ENCODE assay signal across 29 cellular contexts in genomic region chr20:63578224-63579016, GRCh38. TPM values are rescaled to one million over a fixed set of nuclear protein-coding genes. Genes with fewer than 3 reads are reported as not detected.
A peak's percentile ranks its signal among the peaks of the same experiment; 100 is the strongest.
DNase-seq lines count a peak whose midpoint lies in the region; ATAC-seq and TF ChIP-seq lines count a peak whose summit lies in the region.
"Had no signal": no experiment of that assay in that cellular context is flagged by ENCODE, and none has a peak within 500 bp of the region (broad histone marks: within the 10 kb centered on the region; RNA-seq: fewer than 3 reads in every experiment).

No MANE protein-coding gene starts in this region.

- H3K9ac ChIP-seq in OCI-LY3 (ENCODE audit: low read length) (no peak overlapping the region), neural progenitor cell (no peak overlapping the region)

- H3K9me3 Mint-ChIP-seq in neural progenitor cell, result no peaks in the 10 kb centered on the region
- H3K9me3 Mint-ChIP-seq: naive thymus-derived CD8-positive, alpha-beta T cell had no signal

- H4K20me1 ChIP-seq in OCI-LY3 (ENCODE audit: insufficient read depth, low read length) (no peaks in the 10 kb centered on the region), neural progenitor cell (ENCODE audit: low read depth) (no peaks in the 10 kb centered on the region)

- H3K27me3 ChIP-seq in OCI-LY3 (ENCODE audit: low read depth, low read length), result peaks cover 39% of the 10 kb centered on the region
- peaks cover 3% of the 10 kb centered on the region for H3K27me3 ChIP-seq in neural progenitor cell
- H3K27me3 ChIP-seq: colonic mucosa, pancreas, SJSA1, vagina had no signal

- H3F3A ChIP-seq in neural progenitor cell (ENCODE audit: low read depth), result peaks cover 7% of the 10 kb centered on the region

- H3K36me3 Mint-ChIP-seq in neural progenitor cell, result no peaks in the 10 kb centered on the region
- H3K36me3 Mint-ChIP-seq: naive thymus-derived CD8-positive, alpha-beta T cell had no signal

- DNase-seq in Right ventricle myocardium superior, result no peak
- DNase-seq in left cardiac atrium, result no peak
- no peak for DNase-seq in GM12864 (ENCODE audit: low read depth)
- DNase-seq in neural progenitor cell (ENCODE audit: low spot score), result no peak
- DNase-seq in NCI-H82 treated with DMSO at 0.1 percent for 48 hours (lab: John Stamatoyannopoulos, UW; ENCODE audit: unreplicated experiment), result no peak
- DNase-seq: activated naive CD4-positive, alpha-beta T cell treated with Interleukin-2 at 50 U/mL for 16 hours; activated T-cell treated with anti-CD3 and anti-CD28 coated beads, Interleukin-2, amount 50 U/mL, for 48 hours; amniotic stem cell; colonic mucosa; foreskin melanocyte; GOT3; hypothalamus; midbrain; naive thymus-derived CD8-positive, alpha-beta T cell; NCI-H187; stimulated activated CD4-positive, alpha-beta T cell treated with anti-CD3 and anti-CD28 coated beads, Interleukin-12 subunit alpha, Interleukin-12 subunit beta, amount 100 ng/mL, for 4 hours; stimulated activated CD4-positive, alpha-beta T cell treated with anti-CD3 and anti-CD28 coated beads, Interleukin-4, amount 100 ng/mL, for 4 hours; stimulated activated naive CD8-positive, alpha-beta T cell treated with anti-CD3 and anti-CD28 coated beads, Interleukin-15, Interleukin-2, amounts not matched to agents 100 U/mL and 50 U/mL, for 24 hours had no signal

- H2AFZ ChIP-seq in OCI-LY3 (ENCODE audit: low read depth, low read length), result no peak overlapping the region
- H2AFZ ChIP-seq in neural progenitor cell (replicated peaks), result no peak overlapping the region

- H3K4me1 ChIP-seq in OCI-LY3 (ENCODE audit: low read length) (peaks cover 6% of the 10 kb centered on the region; the same call in 1 of the 2 replicates), neural progenitor cell (no peaks in the 10 kb centered on the region)

- H3K36me3 ChIP-seq in OCI-LY3 (replicated peaks; ENCODE audit: low read depth, low read length) (no peaks in the 10 kb centered on the region), neural progenitor cell (no peaks in the 10 kb centered on the region)
- H3K36me3 ChIP-seq: colonic mucosa, pancreas, SJSA1, thoracic aorta, vagina had no signal

- no peaks in the 10 kb centered on the region for H3K79me2 ChIP-seq in OCI-LY3 (ENCODE audit: low read length)
- no peaks in the 10 kb centered on the region for H3K79me2 ChIP-seq in neural progenitor cell (ENCODE audit: low read depth)

- no peak overlapping the region for H3K4me3 ChIP-seq in GM12864 (ENCODE audit: low read depth, low read length)
- H3K4me3 ChIP-seq in OCI-LY3 (ENCODE audit: low read length), result no peak overlapping the region
- no peak overlapping the region for H3K4me3 ChIP-seq in neural progenitor cell
- H3K4me3 ChIP-seq: colonic mucosa, pancreas, SJSA1, thoracic aorta, vagina had no signal

- H3K4me2 ChIP-seq in OCI-LY3 (ENCODE audit: low read length), result no peak overlapping the region
- no peak overlapping the region for H3K4me2 ChIP-seq in neural progenitor cell

- H3K27me3 Mint-ChIP-seq in neural progenitor cell (ENCODE audit: insufficient read depth, low read depth), result peaks cover 7% of the 10 kb centered on the region

- no peak overlapping the region for H3K27ac ChIP-seq in OCI-LY3 (ENCODE audit: low read length)
- H3K27ac ChIP-seq in neural progenitor cell, result no peak overlapping the region
- H3K27ac ChIP-seq: colonic mucosa, pancreas, SJSA1, thoracic aorta, vagina had no signal

- ATAC-seq in Right ventricle myocardium superior (ENCODE audit: poor library complexity), result peak; percentile 24
- no peak for ATAC-seq in left cardiac atrium
- no peak for ATAC-seq in HG02884 (IDR thresholded peaks at IDR 0.05; ENCODE audit: unreplicated experiment)
- ATAC-seq in GM21515 (IDR thresholded peaks at IDR 0.05; ENCODE audit: unreplicated experiment), result no peak
- ATAC-seq: esophagus mucosa; naive thymus-derived CD8-positive, alpha-beta T cell; pancreas; stimulated activated naive CD8-positive, alpha-beta T cell treated with anti-CD3 and anti-CD28 coated beads, Interleukin-15, Interleukin-2, amounts not matched to agents 100 U/mL and 50 U/mL, for 24 hours had no signal

- H3K4me3 Mint-ChIP-seq in neural progenitor cell, result no peak overlapping the region
- H3K4me3 Mint-ChIP-seq: naive thymus-derived CD8-positive, alpha-beta T cell had no signal

- intact Hi-C loops in Right ventricle myocardium superior (cut with DNase I) (no loop called here), left cardiac atrium (cut with DNase I) (no loop called here)

- H3K4me1 Mint-ChIP-seq in neural progenitor cell, result peaks cover 16% of the 10 kb centered on the region

- TF ChIP-seq CTCF in GM12864 (IDR thresholded peaks at IDR 0.05; ENCODE audit: low read depth, low read length, missing control alignments), result peak; percentile 44
- TF ChIP-seq CTCF in OCI-LY3 (IDR thresholded peaks at IDR 0.05; ENCODE audit: low read depth, low read length), result peak; percentile 37
- no peak for TF ChIP-seq CTCF in neural progenitor cell (IDR thresholded peaks at IDR 0.05)

- H3K27ac Mint-ChIP-seq in neural progenitor cell, result peak overlapping the region; percentile 84
- H3K27ac Mint-ChIP-seq: CD14-positive monocyte had no signal

- H3K9me3 ChIP-seq in OCI-LY3 (ENCODE audit: insufficient read depth, low read length) (no peaks in the 10 kb centered on the region), neural progenitor cell (ENCODE audit: low read depth) (no peaks in the 10 kb centered on the region)
- H3K9me3 ChIP-seq: colonic mucosa, pancreas, SJSA1, thoracic aorta, vagina had no signal

RNA-seq across cellular contexts. Expression of gene HELZ2, which starts 4.4 kb away (rescaled TPM):
- total RNA-seq in Right ventricle myocardium superior (9.7 TPM), left cardiac atrium (10 to 100 TPM; 12.1 to 36.0 TPM), neural progenitor cell (ENCODE audit: low replicate concordance) (2.9 and 17.7 TPM in 2 replicates)

RNA-seq across cellular contexts. Expression of gene FNDC11, which starts 24.5 kb away (rescaled TPM):
- total RNA-seq in Right ventricle myocardium superior (0.11 TPM), left cardiac atrium (under 1 TPM in 1 of 2 donors, not detected in 1; 0.08 TPM), neural progenitor cell (ENCODE audit: low replicate concordance) (0.39 and 9.0 TPM in 2 replicates)
- total RNA-seq: vagina had no signal

RNA-seq across cellular contexts. Expression of gene SRMS, which starts 30.9 kb away (rescaled TPM):
- total RNA-seq in Right ventricle myocardium superior (not detected), left cardiac atrium (not detected), neural progenitor cell (ENCODE audit: low replicate concordance) (not detected in 2 replicates)
- total RNA-seq: liver; naive thymus-derived CD8-positive, alpha-beta T cell; pancreas; SJSA1; T-helper 1 cell treated with Interleukin-12 subunit alpha and Interleukin-12 subunit beta and Interleukin-4 antibody, amounts not matched to agents 30 ng/mL and 1 ng/mL, for 36 hours; thoracic aorta; vagina had no signal

RNA-seq across cellular contexts. Expression of gene PTK6, which starts 41.2 kb away (rescaled TPM):
- 0.13 TPM for total RNA-seq in Right ventricle myocardium superior
- total RNA-seq in left cardiac atrium, result under 1 TPM in 1 of 2 donors, not detected in 1; 0.29 TPM
- total RNA-seq in neural progenitor cell (ENCODE audit: low replicate concordance), result not detected in 2 replicates
- total RNA-seq: SJSA1 had no signal

RNA-seq across cellular contexts. Expression of gene GMEB2, which starts 48.5 kb away (rescaled TPM):
- total RNA-seq in Right ventricle myocardium superior (5.5 TPM), left cardiac atrium (1 to 10 TPM; 5.7 to 7.9 TPM), neural progenitor cell (ENCODE audit: low replicate concordance) (8.0 and 18.6 TPM in 2 replicates)
